30 cellular contexts compared by ENCODE assay signal in the genomic region with DNA sequence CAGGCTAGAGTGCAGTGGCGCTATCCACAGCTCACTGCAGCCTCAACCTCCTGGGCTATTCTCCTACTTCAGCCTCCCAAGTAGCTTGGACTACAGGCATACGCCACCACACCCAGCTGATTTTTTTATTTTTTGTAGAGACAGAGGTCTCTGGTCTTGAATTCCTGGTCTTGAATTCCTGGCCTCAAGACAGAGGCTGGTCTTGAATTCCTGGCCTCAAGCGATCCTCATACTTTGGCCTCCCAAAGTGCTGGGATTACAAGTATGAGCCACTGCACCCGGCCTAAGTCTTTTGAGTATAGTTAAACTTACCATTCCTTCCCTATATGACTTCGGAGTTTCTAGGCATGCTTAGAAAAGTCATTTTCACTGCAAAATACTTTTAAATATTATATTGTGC.
"Had no signal": no experiment of that assay in that cellular context is flagged by ENCODE, and none has a peak within 500 bp of the region (broad histone marks: within the 10 kb centered on the region; RNA-seq: fewer than 3 reads in every experiment).

No MANE protein-coding gene starts in this region.

- ATAC-seq: esophagus mucosa; gastroesophageal sphincter; heart left ventricle; left colon; left lung; left ventricle myocardium superior; lower lobe of right lung; mucosa of descending colon; naive thymus-derived CD8-positive, alpha-beta T cell had no signal

- H3K4me3 Mint-ChIP-seq: immature natural killer cell; mesothelial cell of epicardium; naive B cell; naive thymus-derived CD8-positive, alpha-beta T cell had no signal

- H3K4me3 ChIP-seq: coronary artery, dorsolateral prefrontal cortex, esophagus squamous epithelium, gastroesophageal sphincter, heart left ventricle, hepatocyte, left lung, lower lobe of right lung, mucosa of descending colon had no signal

- FAIRE-seq: colon, endothelial cell of umbilical vein, kidney had no signal

- H3K27ac Mint-ChIP-seq: immature natural killer cell; naive B cell; naive thymus-derived CD8-positive, alpha-beta T cell had no signal

- H3K36me3 ChIP-seq: lower lobe of right lung had no signal

- H3K27me3 Mint-ChIP-seq: naive B cell; naive thymus-derived CD8-positive, alpha-beta T cell had no signal

- DNase-seq: dermis blood vessel endothelial cell; dorsolateral prefrontal cortex; effector CD4-positive, alpha-beta T cell; effector memory CD4-positive, alpha-beta T cell; erythroblast; esophagus squamous epithelium; foreskin fibroblast; foreskin melanocyte; heart left ventricle; hypothalamus; immature natural killer cell; islet precursor cell; kidney; kidney glomerular epithelial cell; left colon; left lung; left ventricle myocardium superior; lower lobe of right lung; mesenchymal stem cell; mucosa of descending colon; naive B cell; naive thymus-derived CD8-positive, alpha-beta T cell had no signal

- H3K27ac ChIP-seq: coronary artery, epithelial cell of prostate, esophagus squamous epithelium, gastroesophageal sphincter, heart left ventricle, hepatocyte, left lung, lower lobe of right lung had no signal

- H3K9me3 Mint-ChIP-seq: immature natural killer cell; mesothelial cell of epicardium; naive B cell; naive thymus-derived CD8-positive, alpha-beta T cell had no signal

- H3K27me3 ChIP-seq: dorsolateral prefrontal cortex, esophagus squamous epithelium, gastroesophageal sphincter, heart left ventricle, hepatocyte, left lung had no signal

- H2AFZ ChIP-seq: hepatocyte had no signal

- H3K4me2 ChIP-seq: hepatocyte had no signal

- H3K9me3 ChIP-seq: esophagus squamous epithelium, gastroesophageal sphincter, heart left ventricle, left lung, lower lobe of right lung, mucosa of descending colon had no signal
